Comparison of ENCODE assay signal across 8 cellular contexts in genomic region chr2:165698621-165698946, GRCh38.
DNase-seq lines count a peak whose midpoint lies in the region; ATAC-seq, FAIRE-seq and TF ChIP-seq lines count a peak whose summit lies in the region.

No MANE protein-coding gene starts in this region.

- intact Hi-C loops in GM12878 (cut with micrococcal nuclease; ENCODE audit: unreplicated experiment): loop anchor here (1.0 to 5.0 kb wide), 4 partner anchors 79 to 297 kb away; no protein-coding TSS in a partner anchor

- H3K4me3 Mint-ChIP-seq in type B pancreatic cell (no peak overlapping the region), T-cell (no peak overlapping the region)

- no peak for TF ChIP-seq EP300 in GM12878 (IDR thresholded peaks at IDR 0.05; ENCODE audit: borderline replicate concordance in 1 of 2, control insufficient read depth in 1 of 2, low read depth in 2 of 2, low read length in 2 of 2)

- no peaks in the 10 kb centered on the region for H3K4me1 ChIP-seq in GM12878 (ENCODE audit: control insufficient read depth, insufficient read depth, low read length)

- SMC1A ChIA-PET in GM12878 (lab: Charles Lee; ENCODE audit: uncharacterized antibody, unreplicated experiment): interaction anchor here (0.7 to 6.8 kb wide), 43 partner anchors 11 to 326 kb away, joined by 3 to 114 read pairs (median 4); partner anchors contain the start of gene CSRNP3

- H3K36me3 ChIP-seq in GM12878 (ENCODE audit: control insufficient read depth in 2 of 2, insufficient read depth in 2 of 2, low read length in 1 of 2): no peaks in the 10 kb centered on the region

- 0% methylated on average over 4 of the region's 4 CpGs for WGBS in GM12878 (ENCODE audit: insufficient coverage, insufficient replicate concordance, low lambda C conversion rate, missing lambda C conversion rate)

- H3K9me3 ChIP-seq in GM12878 (replicated peaks; ENCODE audit: control insufficient read depth, insufficient read depth, low read length): no peaks in the 10 kb centered on the region

- TF ChIP-seq POLR2A in GM12878 (IDR thresholded peaks at IDR 0.05; ENCODE audit: low read depth, low read length): no peak

- no peaks in the 10 kb centered on the region for H3K79me2 ChIP-seq in GM12878 (ENCODE audit: control insufficient read depth, insufficient read depth, low read length)

- BruUV-seq in GM12878 (replicated peaks; lab: Mats Ljungman, UMichigan): no TSS peak

- CTCF ChIA-PET in GM12878 (lab: Yijun Ruan, JAX) (interaction anchor here (0.7 to 7.6 kb wide), 31 partner anchors 9 to 296 kb away, joined by 3 to 105 read pairs (median 4); no protein-coding TSS in a partner anchor), T-cell (lab: Charles Lee) (interaction anchor here in 1 of 2 donors (0.6 kb wide), 1 partner anchor 148 kb away, joined by 3 read pairs; no protein-coding TSS in a partner anchor)

- no peak overlapping the region for H2AFZ ChIP-seq in GM12878 (ENCODE audit: control insufficient read depth, low read depth, low read length)

- H3K27me3 Mint-ChIP-seq in type B pancreatic cell: no peaks in the 10 kb centered on the region
- peaks cover 4 to 9% of the 10 kb centered on the region in 2 donors for H3K27me3 Mint-ChIP-seq in T-cell

- H3K9me3 Mint-ChIP-seq in type B pancreatic cell: no peaks in the 10 kb centered on the region
- no peaks in the 10 kb centered on the region for H3K9me3 Mint-ChIP-seq in T-cell

- peak; percentile 39 to 69 (median 64); a peak in 5 of 6 replicates for TF ChIP-seq CTCF in GM12878 (IDR thresholded peaks at IDR 0.05 in 2 of 3, conservative IDR thresholded peaks at IDR 0.05 in 1 of 3; ENCODE audit: control insufficient read depth in 2 of 3, extremely low read depth in 1 of 3, insufficient read depth in 1 of 3, low read depth in 3 of 3, low read length in 3 of 3)
- TF ChIP-seq CTCF in type B pancreatic cell (conservative IDR thresholded peaks at IDR 0.05): peak; percentile 75

- FAIRE-seq in GM12878 (lab: Jason Lieb, UNC): peak; percentile 69

- no peak overlapping the region for H3K4me2 ChIP-seq in GM12878 (ENCODE audit: control insufficient read depth, insufficient read depth)

- no peaks in the 10 kb centered on the region for H3K36me3 Mint-ChIP-seq in type B pancreatic cell
- no peaks in the 10 kb centered on the region for H3K36me3 Mint-ChIP-seq in T-cell

- H3K4me3 ChIP-seq in GM12878: no peak overlapping the region

- H3K27ac ChIP-seq in GM12878 (ENCODE audit: control insufficient read depth, insufficient read depth): no peak overlapping the region

- RAD21 ChIA-PET in GM12878 (lab: Charles Lee; ENCODE audit: unreplicated experiment): interaction anchor here (0.8 to 3.6 kb wide), 20 partner anchors 17 to 459 kb away, joined by 3 to 42 read pairs (median 6); partner anchors contain the start of gene SCN2A

- H3K4me1 Mint-ChIP-seq in type B pancreatic cell (ENCODE audit: unreplicated experiment) (peaks cover 14% of the 10 kb centered on the region), T-cell (no peaks in the 10 kb centered on the region)

- H3K9ac ChIP-seq in GM12878 (ENCODE audit: control insufficient read depth, insufficient read depth, low read length): no peak overlapping the region

- H4K20me1 ChIP-seq in GM12878 (ENCODE audit: control insufficient read depth, insufficient read depth): no peaks in the 10 kb centered on the region

- in situ Hi-C loops in GM12878 (cut with MboI): loop anchor here (10.0 kb wide), 1 partner anchor 284 kb away; no protein-coding TSS in a partner anchor

- H3K27ac Mint-ChIP-seq in type B pancreatic cell (no peak overlapping the region), T-cell (no peak overlapping the region)

- ATAC-seq in GM19395 (IDR thresholded peaks at IDR 0.05; ENCODE audit: unreplicated experiment): peak; percentile 83
- ATAC-seq in HG03378 (IDR thresholded peaks at IDR 0.05; ENCODE audit: unreplicated experiment): peak; percentile 81
- peak; percentile 95 for ATAC-seq in GM12878
- no peak for ATAC-seq in T-cell (replicated peaks in 1 of 4)

- TF ChIP-seq RAD21 in GM12878 (IDR thresholded peaks at IDR 0.05; ENCODE audit: insufficient read depth, low read depth, low read length): peak; percentile 53

- no peaks in the 10 kb centered on the region for H3K27me3 ChIP-seq in GM12878 (replicated peaks in 1 of 2; ENCODE audit: control insufficient read depth in 2 of 2, insufficient read depth in 2 of 2, low read length in 1 of 2)

- POLR2A ChIA-PET in GM12878 (lab: Charles Lee) (interaction anchor here (1.3 kb wide), 1 partner anchor 19 kb away, joined by 4 read pairs; no protein-coding TSS in a partner anchor), T-cell (lab: Charles Lee) (no interaction called here)

- DNase-seq in DMS53 (lab: John Stamatoyannopoulos, UW): peak; percentile 86
- DNase-seq in NCI-H226: peak; percentile 30
- peak; percentile 27 for DNase-seq in GM12878 (ENCODE audit: low read depth, low spot score)
- DNase-seq in iPS-NIHi11 (ENCODE audit: low spot score): peak; percentile 48
- no peak for DNase-seq in type B pancreatic cell (ENCODE audit: extremely low spot score, unreplicated experiment)
- no peak for DNase-seq in T-cell

TF ChIP-seq in GM12878, 131 proteins besides CTCF, POLR2A, EP300 and RAD21:
- TF ChIP-seq WRNIP1 (IDR thresholded peaks at IDR 0.05; ENCODE audit: borderline replicate concordance, low read depth, low read length) (no peak), E2F4 (IDR thresholded peaks at IDR 0.05; ENCODE audit: low read depth, low read length) (no peak), SMC3 (IDR thresholded peaks at IDR 0.05; ENCODE audit: borderline replicate concordance, low read length) (peak; percentile 63; the same call in 1 of the 2 replicates), JUNB (IDR thresholded peaks at IDR 0.05) (no peak)

Comparison
In these comparisons a context has a peak if more than half of its experiments do, and no peak if none do; other contexts are left out.
1. DNase-seq: peak in DMS53 (single experiment), NCI-H226 (single experiment), GM12878 (single experiment) and iPS-NIHi11 (single experiment); none in type B pancreatic cell (single experiment) and T-cell (0 of 34).
2. ATAC-seq: peak in GM19395 (single experiment), HG03378 (single experiment) and GM12878 (single experiment); none in T-cell (0 of 4).